21 cellular contexts compared by ENCODE assay signal in genomic region chr15:78054971-78055370, GRCh38. TPM values are rescaled to one million over a fixed set of nuclear protein-coding genes. Genes with fewer than 3 reads are reported as not detected.
DNase-seq lines count a peak whose midpoint lies in the region; ATAC-seq and TF ChIP-seq lines count a peak whose summit lies in the region.
"Had no signal": no experiment of that assay in that cellular context is flagged by ENCODE, and none has a peak within 500 bp of the region (broad histone marks: within the 10 kb centered on the region; RNA-seq: fewer than 3 reads in every experiment).

No MANE protein-coding gene starts in this region.

- peaks cover 42% of the 10 kb centered on the region for H3K36me3 ChIP-seq in RWPE2 (ENCODE audit: low read depth)

- H3K4me1 ChIP-seq in RWPE2 (ENCODE audit: insufficient read depth, poor library complexity, severe bottlenecking) = peaks cover 33% of the 10 kb centered on the region

- peak overlapping the region; percentile 75 for H3K27ac Mint-ChIP-seq in activated CD8-positive, alpha-beta memory T cell treated with anti-CD3 and anti-CD28 coated beads, Interleukin-2, amount 10 ng/mL, durations not matched to agents 7 days and 5 days
- H3K27ac Mint-ChIP-seq in effector memory CD8-positive, alpha-beta T cell = peak overlapping the region; percentile 95 to 96
- H3K27ac Mint-ChIP-seq in stimulated activated effector memory CD8-positive, alpha-beta T cell treated with anti-CD3 and anti-CD28 coated beads, Interleukin-12 subunit alpha, Interleukin-12 subunit beta, amount 100 ng/mL, for 72 hours = peak overlapping the region; percentile 70
- peak overlapping the region in 1 of 2 donors; percentile 6 for H3K27ac Mint-ChIP-seq in stimulated activated naive CD8-positive, alpha-beta T cell treated with anti-CD3 and anti-CD28 coated beads, Interleukin-15, amount 100 ng/mL, for 72 hours
- H3K27ac Mint-ChIP-seq: memory B cell, type B pancreatic cell had no signal

- no peak overlapping the region for H3K27ac ChIP-seq in RWPE2 (ENCODE audit: poor library complexity, severe bottlenecking)
- H3K27ac ChIP-seq: epithelial cell of prostate, SK-N-MC had no signal

- H3K27me3 ChIP-seq in RWPE2 (ENCODE audit: insufficient read depth, poor library complexity, severe bottlenecking) = no peaks in the 10 kb centered on the region
- H3K27me3 ChIP-seq: MG63, neutrophil had no signal

- no peak for ATAC-seq in activated CD8-positive, alpha-beta memory T cell treated with anti-CD3 and anti-CD28 coated beads, Interleukin-2, amount 10 ng/mL, durations not matched to agents 7 days and 5 days
- no peak for ATAC-seq in RWPE2 (ENCODE audit: low read depth)
- peak; percentile 55 for ATAC-seq in effector memory CD8-positive, alpha-beta T cell (replicated peaks)
- peak; percentile 29 for ATAC-seq in stimulated activated effector memory CD8-positive, alpha-beta T cell treated with anti-CD3 and anti-CD28 coated beads, Interleukin-12 subunit alpha, Interleukin-12 subunit beta, amount 100 ng/mL, for 72 hours
- no peak for ATAC-seq in HG03025 (IDR thresholded peaks at IDR 0.05; ENCODE audit: low FRiP score, unreplicated experiment)
- ATAC-seq in stimulated activated naive CD8-positive, alpha-beta T cell treated with anti-CD3 and anti-CD28 coated beads, Interleukin-15, amount 100 ng/mL, for 72 hours = no peak
- ATAC-seq: PC-3, sciatic nerve had no signal

- CTCF ChIA-PET in activated CD8-positive, alpha-beta memory T cell treated with anti-CD3 and anti-CD28 coated beads, Interleukin-2, amount 10 ng/mL, durations not matched to agents 7 days and 5 days (lab: Charles Lee) = interaction anchor here (0.8 to 9.3 kb wide), 3 partner anchors 8 to 53 kb away, joined by 3 to 154 read pairs (median 5); no protein-coding TSS in a partner anchor

- H3K9me3 Mint-ChIP-seq in activated CD8-positive, alpha-beta memory T cell treated with anti-CD3 and anti-CD28 coated beads, Interleukin-2, amount 10 ng/mL, durations not matched to agents 7 days and 5 days (ENCODE audit: low read depth) = no peaks in the 10 kb centered on the region
- no peaks in the 10 kb centered on the region for H3K9me3 Mint-ChIP-seq in effector memory CD8-positive, alpha-beta T cell
- H3K9me3 Mint-ChIP-seq in stimulated activated effector memory CD8-positive, alpha-beta T cell treated with anti-CD3 and anti-CD28 coated beads, Interleukin-12 subunit alpha, Interleukin-12 subunit beta, amount 100 ng/mL, for 72 hours = no peaks in the 10 kb centered on the region
- no peaks in the 10 kb centered on the region for H3K9me3 Mint-ChIP-seq in stimulated activated naive CD8-positive, alpha-beta T cell treated with anti-CD3 and anti-CD28 coated beads, Interleukin-15, amount 100 ng/mL, for 72 hours
- H3K9me3 Mint-ChIP-seq: memory B cell, type B pancreatic cell had no signal

- H3K4me1 Mint-ChIP-seq in activated CD8-positive, alpha-beta memory T cell treated with anti-CD3 and anti-CD28 coated beads, Interleukin-2, amount 10 ng/mL, durations not matched to agents 7 days and 5 days = peaks cover 94% of the 10 kb centered on the region
- H3K4me1 Mint-ChIP-seq in effector memory CD8-positive, alpha-beta T cell (ENCODE audit: low read depth in 2 of 2) = peaks cover 67 to 91% of the 10 kb centered on the region in 2 donors
- H3K4me1 Mint-ChIP-seq in stimulated activated effector memory CD8-positive, alpha-beta T cell treated with anti-CD3 and anti-CD28 coated beads, Interleukin-12 subunit alpha, Interleukin-12 subunit beta, amount 100 ng/mL, for 72 hours = peaks cover 88% of the 10 kb centered on the region
- H3K4me1 Mint-ChIP-seq in stimulated activated naive CD8-positive, alpha-beta T cell treated with anti-CD3 and anti-CD28 coated beads, Interleukin-15, amount 100 ng/mL, for 72 hours = peaks cover 94% of the 10 kb centered on the region

- no peaks in the 10 kb centered on the region for H3K9me3 ChIP-seq in RWPE2 (ENCODE audit: severe bottlenecking)
- H3K9me3 ChIP-seq: MG63, neutrophil had no signal

- peak; percentile 42 for DNase-seq in activated CD8-positive, alpha-beta memory T cell treated with anti-CD3 and anti-CD28 coated beads, Interleukin-2, amount 10 ng/mL, durations not matched to agents 7 days and 5 days
- DNase-seq in activated CD8-positive, alpha-beta memory T cell treated with anti-CD3 and anti-CD28 coated beads, Interleukin-2, amount 50 U/mL, for 48 hours = no peak
- DNase-seq in RWPE2 (ENCODE audit: low spot score) (peak; percentile 7), HT-29 (ENCODE audit: low spot score) (no peak)
- DNase-seq in effector memory CD8-positive, alpha-beta T cell = peak; percentile 56 to 62 (median 58)
- DNase-seq in stimulated activated effector memory CD8-positive, alpha-beta T cell treated with anti-CD3 and anti-CD28 coated beads, Interleukin-12 subunit alpha, Interleukin-12 subunit beta, amount 100 ng/mL, for 72 hours (ENCODE audit: low spot score in 2 of 2) = no peak
- no peak for DNase-seq in stimulated activated naive CD8-positive, alpha-beta T cell treated with anti-CD3 and anti-CD28 coated beads, Interleukin-15, amount 100 ng/mL, for 72 hours
- DNase-seq: aorta; MG63; NCI-H2029 treated with DMSO at 0.1 percent for 48 hours; NCI-H526; PC-3; stimulated activated CD4-positive, alpha-beta T cell treated with anti-CD3 and anti-CD28 coated beads, Interleukin-4, amount 100 ng/mL, for 24 hours had no signal

- H3K4me3 ChIP-seq in RWPE2 (ENCODE audit: severe bottlenecking) = no peak overlapping the region
- H3K4me3 ChIP-seq: MG63, SK-N-MC had no signal

- no peaks in the 10 kb centered on the region for H3K27me3 Mint-ChIP-seq in activated CD8-positive, alpha-beta memory T cell treated with anti-CD3 and anti-CD28 coated beads, Interleukin-2, amount 10 ng/mL, durations not matched to agents 7 days and 5 days
- H3K27me3 Mint-ChIP-seq in effector memory CD8-positive, alpha-beta T cell = no peaks in the 10 kb centered on the region
- no peaks in the 10 kb centered on the region for H3K27me3 Mint-ChIP-seq in stimulated activated naive CD8-positive, alpha-beta T cell treated with anti-CD3 and anti-CD28 coated beads, Interleukin-15, amount 100 ng/mL, for 72 hours
- H3K27me3 Mint-ChIP-seq: memory B cell, type B pancreatic cell had no signal

- TF ChIP-seq CTCF in RWPE2 (IDR thresholded peaks at IDR 0.05; ENCODE audit: poor library complexity, severe bottlenecking) = no peak

- peaks cover 37% of the 10 kb centered on the region for H3K36me3 Mint-ChIP-seq in activated CD8-positive, alpha-beta memory T cell treated with anti-CD3 and anti-CD28 coated beads, Interleukin-2, amount 10 ng/mL, durations not matched to agents 7 days and 5 days
- H3K36me3 Mint-ChIP-seq in effector memory CD8-positive, alpha-beta T cell (ENCODE audit: insufficient read depth) = peaks cover 35% of the 10 kb centered on the region
- H3K36me3 Mint-ChIP-seq in stimulated activated effector memory CD8-positive, alpha-beta T cell treated with anti-CD3 and anti-CD28 coated beads, Interleukin-12 subunit alpha, Interleukin-12 subunit beta, amount 100 ng/mL, for 72 hours = peaks cover 30% of the 10 kb centered on the region
- H3K36me3 Mint-ChIP-seq: type B pancreatic cell had no signal

- no peak overlapping the region for H3K4me3 Mint-ChIP-seq in activated CD8-positive, alpha-beta memory T cell treated with anti-CD3 and anti-CD28 coated beads, Interleukin-2, amount 10 ng/mL, durations not matched to agents 7 days and 5 days
- peak overlapping the region; percentile 40 to 66 for H3K4me3 Mint-ChIP-seq in effector memory CD8-positive, alpha-beta T cell
- H3K4me3 Mint-ChIP-seq in stimulated activated effector memory CD8-positive, alpha-beta T cell treated with anti-CD3 and anti-CD28 coated beads, Interleukin-12 subunit alpha, Interleukin-12 subunit beta, amount 100 ng/mL, for 72 hours = peak overlapping the region; percentile 39
- no peak overlapping the region for H3K4me3 Mint-ChIP-seq in stimulated activated naive CD8-positive, alpha-beta T cell treated with anti-CD3 and anti-CD28 coated beads, Interleukin-15, amount 100 ng/mL, for 72 hours
- H3K4me3 Mint-ChIP-seq: memory B cell, type B pancreatic cell had no signal

RNA-seq across cellular contexts. Expression of gene TBC1D2B, which starts 22.5 kb away (rescaled TPM):
- total RNA-seq in activated CD8-positive, alpha-beta memory T cell treated with anti-CD3 and anti-CD28 coated beads, Interleukin-2, amount 10 ng/mL, durations not matched to agents 7 days and 5 days = 100 to 1,000 TPM; 118 to 135 TPM
- 20.4 and 25.1 TPM in 2 replicates for total RNA-seq in HT-29 (2014; rRNA removed; shearing (Covaris generic))

RNA-seq across cellular contexts. Expression of gene SH2D7, which starts 37.4 kb away (rescaled TPM):
- under 1 TPM; 0.26 to 0.28 TPM for total RNA-seq in activated CD8-positive, alpha-beta memory T cell treated with anti-CD3 and anti-CD28 coated beads, Interleukin-2, amount 10 ng/mL, durations not matched to agents 7 days and 5 days
- 0.05 TPM in 1 of 2 replicates, not detected in the other for total RNA-seq in HT-29 (2014; rRNA removed; shearing (Covaris generic))
- total RNA-seq: aorta, HT1080, PC-3, sciatic nerve had no signal

Comparison
In these comparisons a context has a peak if more than half of its experiments do, and no peak if none do; other contexts are left out.
1. DNase-seq: peak in activated CD8-positive, alpha-beta memory T cell treated with anti-CD3 and anti-CD28 coated beads, Interleukin-2, amount 10 ng/mL, durations not matched to agents 7 days and 5 days (single experiment), RWPE2 (single experiment) and effector memory CD8-positive, alpha-beta T cell (3 of 3); none in activated CD8-positive, alpha-beta memory T cell treated with anti-CD3 and anti-CD28 coated beads, Interleukin-2, amount 50 U/mL, for 48 hours (single experiment), stimulated activated effector memory CD8-positive, alpha-beta T cell treated with anti-CD3 and anti-CD28 coated beads, Interleukin-12 subunit alpha, Interleukin-12 subunit beta, amount 100 ng/mL, for 72 hours (0 of 2), HT-29 (single experiment) and stimulated activated naive CD8-positive, alpha-beta T cell treated with anti-CD3 and anti-CD28 coated beads, Interleukin-15, amount 100 ng/mL, for 72 hours (0 of 2).
2. ATAC-seq: peak in effector memory CD8-positive, alpha-beta T cell (single experiment) and stimulated activated effector memory CD8-positive, alpha-beta T cell treated with anti-CD3 and anti-CD28 coated beads, Interleukin-12 subunit alpha, Interleukin-12 subunit beta, amount 100 ng/mL, for 72 hours (single experiment); none in activated CD8-positive, alpha-beta memory T cell treated with anti-CD3 and anti-CD28 coated beads, Interleukin-2, amount 10 ng/mL, durations not matched to agents 7 days and 5 days (single experiment), RWPE2 (single experiment), HG03025 (single experiment) and stimulated activated naive CD8-positive, alpha-beta T cell treated with anti-CD3 and anti-CD28 coated beads, Interleukin-15, amount 100 ng/mL, for 72 hours (single experiment).
3. H3K4me3 Mint-ChIP-seq: peak in effector memory CD8-positive, alpha-beta T cell (2 of 2) and stimulated activated effector memory CD8-positive, alpha-beta T cell treated with anti-CD3 and anti-CD28 coated beads, Interleukin-12 subunit alpha, Interleukin-12 subunit beta, amount 100 ng/mL, for 72 hours (single experiment); none in activated CD8-positive, alpha-beta memory T cell treated with anti-CD3 and anti-CD28 coated beads, Interleukin-2, amount 10 ng/mL, durations not matched to agents 7 days and 5 days (single experiment) and stimulated activated naive CD8-positive, alpha-beta T cell treated with anti-CD3 and anti-CD28 coated beads, Interleukin-15, amount 100 ng/mL, for 72 hours (0 of 2).